12 cellular contexts compared by ENCODE assay signal in genomic region chr12:89373772-89374572, GRCh38. TPM values are rescaled to one million over a fixed set of nuclear protein-coding genes. Genes with fewer than 3 reads are reported as not detected.
DNase-seq lines count a peak whose midpoint lies in the region; ATAC-seq, FAIRE-seq and TF ChIP-seq lines count a peak whose summit lies in the region.
"Had no signal": no experiment of that assay in that cellular context is flagged by ENCODE, and none has a peak within 500 bp of the region (broad histone marks: within the 10 kb centered on the region; RNA-seq: fewer than 3 reads in every experiment).

No MANE protein-coding gene starts in this region.

- H3K9me3 ChIP-seq in astrocyte (ENCODE audit: insufficient read depth, low read depth, low read length): no peaks in the 10 kb centered on the region
- no peaks in the 10 kb centered on the region for H3K9me3 ChIP-seq in heart left ventricle

- peak overlapping the region; percentile 7 for H3K9ac ChIP-seq in astrocyte (ENCODE audit: low read length)

- no peak overlapping the region for H3K4me3 Mint-ChIP-seq in astrocyte (ENCODE audit: unreplicated experiment)
- H3K4me3 Mint-ChIP-seq in stimulated activated effector memory CD8-positive, alpha-beta T cell treated with anti-CD3 and anti-CD28 coated beads, Interleukin-12 subunit alpha, Interleukin-12 subunit beta, amount 100 ng/mL, for 72 hours: no peak overlapping the region

- FAIRE-seq in H54 (lab: Jason Lieb, UNC) (no peak), astrocyte (lab: Jason Lieb, UNC) (no peak)

- DNase-seq in H54 (ENCODE audit: insufficient read length, low spot score) (peak; percentile 37), astrocyte (ENCODE audit: low read depth) (peak; percentile 92), heart left ventricle (peak in 2 of 5 donors; percentile 40 to 48), retinal pigment epithelial cell (ENCODE audit: low read depth) (peak; percentile 87), NCI-H524 (lab: John Stamatoyannopoulos, UW) (no peak), DMS79 (lab: John Stamatoyannopoulos, UW) (no peak)
- no peak for DNase-seq in stimulated activated effector memory CD8-positive, alpha-beta T cell treated with anti-CD3 and anti-CD28 coated beads, Interleukin-12 subunit alpha, Interleukin-12 subunit beta, amount 100 ng/mL, for 72 hours (ENCODE audit: low spot score in 2 of 2)
- DNase-seq: activated effector memory CD4-positive, alpha-beta T cell treated with Interleukin-2 at 50 U/mL for 16 hours; DND-41; NCI-H2171 treated with DMSO at 0.1 percent for 48 hours; T-helper 9 cell had no signal

- no peaks in the 10 kb centered on the region for H3K9me3 Mint-ChIP-seq in astrocyte (ENCODE audit: unreplicated experiment)
- no peaks in the 10 kb centered on the region for H3K9me3 Mint-ChIP-seq in stimulated activated effector memory CD8-positive, alpha-beta T cell treated with anti-CD3 and anti-CD28 coated beads, Interleukin-12 subunit alpha, Interleukin-12 subunit beta, amount 100 ng/mL, for 72 hours

- no peaks in the 10 kb centered on the region for H3K36me3 ChIP-seq in astrocyte (ENCODE audit: insufficient read depth, low read length)
- no peaks in the 10 kb centered on the region for H3K36me3 ChIP-seq in heart left ventricle

- no peaks in the 10 kb centered on the region for H3K36me3 Mint-ChIP-seq in astrocyte (ENCODE audit: low read depth, unreplicated experiment)
- H3K36me3 Mint-ChIP-seq in stimulated activated effector memory CD8-positive, alpha-beta T cell treated with anti-CD3 and anti-CD28 coated beads, Interleukin-12 subunit alpha, Interleukin-12 subunit beta, amount 100 ng/mL, for 72 hours: no peaks in the 10 kb centered on the region

- H3K27me3 ChIP-seq in astrocyte (ENCODE audit: insufficient read depth, low read length): no peaks in the 10 kb centered on the region
- H3K27me3 ChIP-seq in heart left ventricle: no peaks in the 10 kb centered on the region

- no peaks in the 10 kb centered on the region for H3K27me3 Mint-ChIP-seq in astrocyte (ENCODE audit: low read depth, unreplicated experiment)

- H3K4me1 ChIP-seq in astrocyte (ENCODE audit: insufficient read depth, low read length) (peaks cover 44% of the 10 kb centered on the region), heart left ventricle (peaks cover 0 to 50% (median 27%) of the 10 kb centered on the region in 12 donors)

- TF ChIP-seq POLR2A in H54 (IDR thresholded peaks at IDR 0.05; ENCODE audit: low read depth, low read length): no peak
- no peak for TF ChIP-seq POLR2A in heart left ventricle (IDR thresholded peaks at IDR 0.05)

- TF ChIP-seq CTCF in astrocyte (IDR thresholded peaks at IDR 0.05; ENCODE audit: insufficient read depth, low read depth, low read length) (no peak), heart left ventricle (IDR thresholded peaks at IDR 0.05) (no peak), retinal pigment epithelial cell (conservative IDR thresholded peaks at IDR 0.05; ENCODE audit: low read depth, low read length) (no peak)

- H3K27ac Mint-ChIP-seq in astrocyte (ENCODE audit: unreplicated experiment): peak overlapping the region; percentile 50
- H3K27ac Mint-ChIP-seq in stimulated activated effector memory CD8-positive, alpha-beta T cell treated with anti-CD3 and anti-CD28 coated beads, Interleukin-12 subunit alpha, Interleukin-12 subunit beta, amount 100 ng/mL, for 72 hours: no peak overlapping the region

- WGBS in heart left ventricle, 4 donors: 12 to 27% (median 23%) methylated on average over 2 of the region's 2 CpGs

- no peaks in the 10 kb centered on the region for H4K20me1 ChIP-seq in astrocyte (ENCODE audit: insufficient read depth, low read length)

- H2AFZ ChIP-seq in astrocyte (ENCODE audit: low read depth, low read length): no peak overlapping the region

- H3K4me1 Mint-ChIP-seq in astrocyte (ENCODE audit: low read depth, unreplicated experiment): peaks cover 62% of the 10 kb centered on the region
- peaks cover 40% of the 10 kb centered on the region for H3K4me1 Mint-ChIP-seq in stimulated activated effector memory CD8-positive, alpha-beta T cell treated with anti-CD3 and anti-CD28 coated beads, Interleukin-12 subunit alpha, Interleukin-12 subunit beta, amount 100 ng/mL, for 72 hours

- peak; percentile 80 to 93 (median 85) for ATAC-seq in heart left ventricle
- no peak for ATAC-seq in GM19463 (IDR thresholded peaks at IDR 0.05; ENCODE audit: unreplicated experiment)
- ATAC-seq in stimulated activated effector memory CD8-positive, alpha-beta T cell treated with anti-CD3 and anti-CD28 coated beads, Interleukin-12 subunit alpha, Interleukin-12 subunit beta, amount 100 ng/mL, for 72 hours: no peak

- H3K4me3 ChIP-seq in astrocyte (ENCODE audit: insufficient read depth, low read depth, low read length): no peak overlapping the region
- no peak overlapping the region for H3K4me3 ChIP-seq in heart left ventricle
- H3K4me3 ChIP-seq in retinal pigment epithelial cell (ENCODE audit: low read length): no peak overlapping the region

- intact Hi-C loops in heart left ventricle (cut with DNase I): no loop called here

- H3K4me2 ChIP-seq in astrocyte (ENCODE audit: low read length): peak overlapping the region; percentile 61

- H3K27ac ChIP-seq in astrocyte (ENCODE audit: low read depth, low read length) (peak overlapping the region; percentile 49), heart left ventricle (peak overlapping the region; percentile 0 to 79 (median 62))

- H3K79me2 ChIP-seq in astrocyte (ENCODE audit: insufficient read depth, low read length): no peaks in the 10 kb centered on the region

RNA-seq across cellular contexts. Expression of gene DUSP6, which starts 21.7 kb away (rescaled TPM):
- total RNA-seq in astrocyte (47.8 and 63.0 TPM in 2 replicates), heart left ventricle (10 to 100 TPM; 11.4 to 66.7 (median 24.5) TPM)
- polyA plus RNA-seq in heart left ventricle: 10 to 100 TPM in 1 of 2 donors, 1 to 10 TPM in 1; 4.8 to 20.3 TPM

Comparison
In these comparisons a context has a peak if more than half of its experiments do, and no peak if none do; other contexts are left out.
1. DNase-seq: peak in H54 (single experiment), astrocyte (single experiment) and retinal pigment epithelial cell (single experiment); none in stimulated activated effector memory CD8-positive, alpha-beta T cell treated with anti-CD3 and anti-CD28 coated beads, Interleukin-12 subunit alpha, Interleukin-12 subunit beta, amount 100 ng/mL, for 72 hours (0 of 2), NCI-H524 (0 of 2) and DMS79 (single experiment).
2. ATAC-seq: peak in heart left ventricle (4 of 4); none in GM19463 (single experiment) and stimulated activated effector memory CD8-positive, alpha-beta T cell treated with anti-CD3 and anti-CD28 coated beads, Interleukin-12 subunit alpha, Interleukin-12 subunit beta, amount 100 ng/mL, for 72 hours (single experiment).